8 cellular contexts compared by ENCODE assay signal in the genomic region with DNA sequence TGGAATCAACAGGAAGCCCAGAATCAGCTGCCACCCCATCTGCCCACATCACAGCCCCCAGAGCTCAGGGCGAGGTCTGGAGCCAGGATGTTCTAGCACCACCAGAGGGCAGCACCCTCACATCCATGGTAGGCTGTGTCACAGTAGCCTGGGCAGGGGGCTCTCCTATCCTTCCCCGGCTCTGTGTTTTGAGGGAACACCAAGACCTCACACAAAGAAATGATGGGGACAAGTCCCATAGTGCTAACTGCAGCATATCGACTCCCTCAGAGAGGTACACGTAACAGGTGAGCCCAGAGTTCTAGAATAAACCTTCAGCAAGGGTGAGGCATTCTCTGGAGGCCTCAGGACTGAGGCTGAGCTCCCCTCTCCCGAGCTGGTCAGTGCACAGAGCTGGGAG. TPM values are rescaled to one million over a fixed set of nuclear protein-coding genes. Genes with fewer than 3 reads are reported as not detected.
DNase-seq lines count a peak whose midpoint lies in the region; ATAC-seq, FAIRE-seq and TF ChIP-seq lines count a peak whose summit lies in the region.

No MANE protein-coding gene starts in this region.

- H3K27ac Mint-ChIP-seq in activated CD8-positive, alpha-beta T cell treated with anti-CD3 and anti-CD28 coated beads, Interleukin-2, amount 10 ng/mL, durations not matched to agents 7 days and 5 days, result peak overlapping the region; percentile 58

- CTCF ChIA-PET in activated CD8-positive, alpha-beta T cell treated with anti-CD3 and anti-CD28 coated beads, Interleukin-2, amount 10 ng/mL, durations not matched to agents 7 days and 5 days (lab: Charles Lee), result interaction anchor here (0.5 to 10.7 kb wide), 66 partner anchors 9 to 396 kb away, joined by 3 to 460 read pairs (median 5); partner anchors contain the start of genes LAMTOR5, RBM15 and STRIP1

- peak; percentile 14 for ATAC-seq in activated CD8-positive, alpha-beta T cell treated with anti-CD3 and anti-CD28 coated beads, Interleukin-2, amount 10 ng/mL, durations not matched to agents 7 days and 5 days
- no peak for ATAC-seq in esophagus mucosa

- H3K4me1 Mint-ChIP-seq in activated CD8-positive, alpha-beta T cell treated with anti-CD3 and anti-CD28 coated beads, Interleukin-2, amount 10 ng/mL, durations not matched to agents 7 days and 5 days (ENCODE audit: low read depth), result peaks cover 46% of the 10 kb centered on the region

- in situ Hi-C loops in ACHN (cut with HindIII; ENCODE audit: low pct_ligation_motif_present, low pct_unique_long_range_greater_than_20kb, low sequenced_read_pairs), result loop anchor here (25.0 kb wide), 1 partner anchor 104 kb away; no protein-coding TSS in a partner anchor

- H3K36me3 Mint-ChIP-seq in activated CD8-positive, alpha-beta T cell treated with anti-CD3 and anti-CD28 coated beads, Interleukin-2, amount 10 ng/mL, durations not matched to agents 7 days and 5 days (ENCODE audit: low read depth), result peaks cover 1% of the 10 kb centered on the region

- TF ChIP-seq POLR2A in GM12891 (IDR thresholded peaks at IDR 0.05; ENCODE audit: low read depth, low read length), result no peak

- peak; percentile 76 for FAIRE-seq in GM12891 (lab: Jason Lieb, UNC)

- peaks cover 8% of the 10 kb centered on the region for H3K27me3 Mint-ChIP-seq in activated CD8-positive, alpha-beta T cell treated with anti-CD3 and anti-CD28 coated beads, Interleukin-2, amount 10 ng/mL, durations not matched to agents 7 days and 5 days (ENCODE audit: low read depth)

- no peak overlapping the region for H3K4me3 Mint-ChIP-seq in activated CD8-positive, alpha-beta T cell treated with anti-CD3 and anti-CD28 coated beads, Interleukin-2, amount 10 ng/mL, durations not matched to agents 7 days and 5 days

- DNase-seq in ACHN (peak; percentile 46), GM12891 (ENCODE audit: insufficient read length, low spot score) (peak; percentile 74), NCI-H526 (lab: John Stamatoyannopoulos, UW) (peak; percentile 40 to 91), midbrain (lab: John Stamatoyannopoulos, UW) (peak; percentile 63)
- peak; percentile 88 for DNase-seq in activated CD8-positive, alpha-beta T cell treated with anti-CD3 and anti-CD28 coated beads, Interleukin-2, amount 10 ng/mL, durations not matched to agents 7 days and 5 days
- DNase-seq in effector CD8-positive, alpha-beta T cell (lab: John Stamatoyannopoulos, UW), result peak; percentile 66
- peak; percentile 49 to 70 for DNase-seq in stimulated activated CD8-positive, alpha-beta memory T cell treated with anti-CD3 and anti-CD28 coated beads, Interleukin-7, amount 100 ng/mL, for 1 hour (ENCODE audit: low read depth in 2 of 2)

- POLR2A ChIA-PET in activated CD8-positive, alpha-beta T cell treated with anti-CD3 and anti-CD28 coated beads, Interleukin-2, amount 10 ng/mL, durations not matched to agents 7 days and 5 days (lab: Charles Lee), result interaction anchor here (0.6 to 7.3 kb wide), 4 partner anchors 105 to 200 kb away, joined by 3 to 69 read pairs (median 4); partner anchors contain the start of genes LAMTOR5 and RBM15

- no peaks in the 10 kb centered on the region for H3K9me3 Mint-ChIP-seq in activated CD8-positive, alpha-beta T cell treated with anti-CD3 and anti-CD28 coated beads, Interleukin-2, amount 10 ng/mL, durations not matched to agents 7 days and 5 days (ENCODE audit: insufficient read depth)

TF ChIP-seq in GM12891, 5 proteins besides CTCF, POLR2A, EP300 and RAD21:
- no peak for TF ChIP-seq POU2F2 (IDR thresholded peaks at IDR 0.05; ENCODE audit: low read depth, low read length)
- TF ChIP-seq TAF1 (IDR thresholded peaks at IDR 0.05; ENCODE audit: low read depth, low read length), result no peak
- no peak for TF ChIP-seq SPI1 (IDR thresholded peaks at IDR 0.05; ENCODE audit: low read depth, low read length)
- TF ChIP-seq PAX5 (IDR thresholded peaks at IDR 0.05; ENCODE audit: insufficient read depth, low read length, severe bottlenecking), result no peak
- no peak for TF ChIP-seq POLR2AphosphoS5 (IDR thresholded peaks at IDR 0.05; ENCODE audit: low read depth, low read length)

RNA-seq across cellular contexts. Expression of gene KCNC4, which starts 2.3 kb away (rescaled TPM):
- 0.18 TPM for polyA plus RNA-seq in GM12891 (2012; ENCODE audit: low read depth, missing spikeins)
- total RNA-seq in activated CD8-positive, alpha-beta T cell treated with anti-CD3 and anti-CD28 coated beads, Interleukin-2, amount 10 ng/mL, durations not matched to agents 7 days and 5 days, result 1 to 10 TPM; 7.5 to 8.3 TPM
- total RNA-seq in esophagus mucosa, result 5.8 TPM

RNA-seq across cellular contexts. Expression of gene SLC6A17, which starts 57.5 kb away (rescaled TPM):
- polyA plus RNA-seq in GM12891 (2012; ENCODE audit: low read depth, missing spikeins), result not detected
- not detected for total RNA-seq in activated CD8-positive, alpha-beta T cell treated with anti-CD3 and anti-CD28 coated beads, Interleukin-2, amount 10 ng/mL, durations not matched to agents 7 days and 5 days
- 0.28 TPM for total RNA-seq in esophagus mucosa
